ENCODE assay signal across 27 cellular contexts in genomic region chr14:33675415-33676130, GRCh38.
DNase-seq lines count a peak whose midpoint lies in the region; ATAC-seq, FAIRE-seq and TF ChIP-seq lines count a peak whose summit lies in the region.
"Had no signal": no experiment of that assay in that cellular context is flagged by ENCODE, and none has a peak within 500 bp of the region (broad histone marks: within the 10 kb centered on the region; RNA-seq: fewer than 3 reads in every experiment).

No MANE protein-coding gene starts in this region.

- H3K4me2 ChIP-seq in OCI-LY3 (ENCODE audit: low read length) (peak overlapping the region; percentile 75), endothelial cell of umbilical vein (ENCODE audit: insufficient read depth, low read length) (no peak overlapping the region)

- H3K36me3 Mint-ChIP-seq in osteocyte (ENCODE audit: unreplicated experiment) (no peaks in the 10 kb centered on the region), Calu3 (ENCODE audit: insufficient read depth, unreplicated experiment) (no peaks in the 10 kb centered on the region)
- no peaks in the 10 kb centered on the region for H3K36me3 Mint-ChIP-seq in CD4-positive, alpha-beta T cell (ENCODE audit: low read depth)
- H3K36me3 Mint-ChIP-seq: activated CD8-positive, alpha-beta memory T cell treated with anti-CD3 and anti-CD28 coated beads, Interleukin-2, amount 10 ng/mL, durations not matched to agents 7 days and 5 days; CD14-positive monocyte had no signal

- peak overlapping the region; percentile 58 for H3K9ac ChIP-seq in OCI-LY3 (ENCODE audit: low read length)
- no peak overlapping the region for H3K9ac ChIP-seq in endothelial cell of umbilical vein (replicated peaks; ENCODE audit: extremely low read depth, insufficient read depth, low read length)

- POLR2A ChIA-PET in endothelial cell of umbilical vein (lab: Charles Lee), result interaction anchor here (0.7 kb wide), 1 partner anchor 106 kb away, joined by 5 read pairs; no protein-coding TSS in a partner anchor
- POLR2A ChIA-PET in CD4-positive, alpha-beta T cell (lab: Charles Lee), result no interaction called here

- peak overlapping the region; percentile 98 for H2AFZ ChIP-seq in OCI-LY3 (ENCODE audit: low read depth, low read length)
- peak overlapping the region; percentile 85 for H2AFZ ChIP-seq in endothelial cell of umbilical vein (ENCODE audit: low read depth, low read length)

- H3K36me3 ChIP-seq in OCI-LY3 (replicated peaks; ENCODE audit: low read depth, low read length) (no peaks in the 10 kb centered on the region), endothelial cell of umbilical vein (ENCODE audit: control insufficient read depth in 2 of 2, extremely low read depth in 1 of 2, insufficient read depth in 2 of 2, low read length in 2 of 2) (no peaks in the 10 kb centered on the region)
- H3K36me3 ChIP-seq: pancreas, spleen had no signal

- TF ChIP-seq CTCF in OCI-LY3 (IDR thresholded peaks at IDR 0.05; ENCODE audit: low read depth, low read length) (no peak), endothelial cell of umbilical vein (IDR thresholded peaks at IDR 0.05; ENCODE audit: extremely low read depth in 1 of 2, insufficient read depth in 1 of 2, low read depth in 1 of 2, low read length in 2 of 2) (no peak), osteocyte (IDR thresholded peaks at IDR 0.05) (no peak), Calu3 (IDR thresholded peaks at IDR 0.05; ENCODE audit: unreplicated experiment) (no peak)
- TF ChIP-seq CTCF in CD4-positive, alpha-beta T cell (IDR thresholded peaks at IDR 0.05), result no peak

- H3K9me3 Mint-ChIP-seq in osteocyte (ENCODE audit: unreplicated experiment) (no peaks in the 10 kb centered on the region), Calu3 (ENCODE audit: low read depth, unreplicated experiment) (no peaks in the 10 kb centered on the region)
- H3K9me3 Mint-ChIP-seq in CD4-positive, alpha-beta T cell, result no peaks in the 10 kb centered on the region
- H3K9me3 Mint-ChIP-seq: activated naive CD8-positive, alpha-beta T cell treated with anti-CD3 and anti-CD28 coated beads, Interleukin-2, amount 50 U/mL, for 24 hours; dendritic cell treated with granulocyte-macrophage colony-stimulating factor and Interleukin-4, amounts not matched to agents 40 ng/mL and 50 ng/mL, for 4 days; endodermal cell; H9; nephron progenitor cell had no signal

- FAIRE-seq in endothelial cell of umbilical vein (lab: Jason Lieb, UNC), result no peak
- FAIRE-seq: frontal cortex, GM12891, pancreas had no signal

- peak overlapping the region; percentile 69 for H3K4me3 ChIP-seq in OCI-LY3 (ENCODE audit: low read length)
- no peak overlapping the region for H3K4me3 ChIP-seq in endothelial cell of umbilical vein (replicated peaks in 1 of 3; ENCODE audit: insufficient read depth in 1 of 3, low read depth in 1 of 3, low read length in 3 of 3)
- H3K4me3 ChIP-seq: pancreas, spleen had no signal

- H3K4me1 ChIP-seq in OCI-LY3 (ENCODE audit: low read length) (peaks cover 31% of the 10 kb centered on the region), endothelial cell of umbilical vein (ENCODE audit: control insufficient read depth, extremely low read depth, insufficient read depth, low read length) (peaks cover 20% of the 10 kb centered on the region)
- H3K4me1 ChIP-seq: pancreas, spleen, testis had no signal

- no peaks in the 10 kb centered on the region for H3K79me2 ChIP-seq in OCI-LY3 (ENCODE audit: low read length)
- no peaks in the 10 kb centered on the region for H3K79me2 ChIP-seq in endothelial cell of umbilical vein (ENCODE audit: control insufficient read depth, insufficient read depth, low read length)

- DNase-seq in GM03348 (ENCODE audit: low spot score), result peak; percentile 8
- DNase-seq in endothelial cell of umbilical vein (ENCODE audit: low read depth, low spot score), result no peak
- DNase-seq in osteocyte (ENCODE audit: extremely low spot score, unreplicated experiment), result no peak
- no peak for DNase-seq in CD4-positive, alpha-beta T cell
- no peak for DNase-seq in Calu3
- DNase-seq in D341Med (ENCODE audit: low spot score), result no peak
- DNase-seq: activated CD8-positive, alpha-beta memory T cell treated with anti-CD3 and anti-CD28 coated beads, Interleukin-2, amount 10 ng/mL, durations not matched to agents 7 days and 5 days; activated naive CD8-positive, alpha-beta T cell treated with anti-CD3 and anti-CD28 coated beads, Interleukin-2, amount 50 U/mL, for 24 hours; activated T-cell treated with anti-CD3 and anti-CD28 coated beads, Interleukin-2, amount 50 U/mL, for 72 hours; SIG-M5; spleen; stimulated activated CD4-positive, alpha-beta T cell treated with anti-CD3 and anti-CD28 coated beads, Interleukin-2, amount 100 ng/mL, for 24 hours; stimulated activated naive CD8-positive, alpha-beta T cell treated with anti-CD3 and anti-CD28 coated beads, Interleukin-15, Interleukin-2, amounts not matched to agents 100 U/mL and 50 U/mL, for 24 hours had no signal

- no peaks in the 10 kb centered on the region for H3K27me3 ChIP-seq in OCI-LY3 (ENCODE audit: low read depth, low read length)
- no peaks in the 10 kb centered on the region for H3K27me3 ChIP-seq in endothelial cell of umbilical vein (ENCODE audit: control insufficient read depth in 2 of 2, insufficient read depth in 2 of 2, low read length in 2 of 2)
- no peaks in the 10 kb centered on the region for H3K27me3 ChIP-seq in CD4-positive, alpha-beta T cell (ENCODE audit: control insufficient read depth, insufficient read depth, low read length)
- H3K27me3 ChIP-seq: pancreas, spleen, testis had no signal

- H3K27ac ChIP-seq in OCI-LY3 (ENCODE audit: low read length), result no peak overlapping the region
- no peak overlapping the region for H3K27ac ChIP-seq in endothelial cell of umbilical vein (ENCODE audit: insufficient read depth, low read depth, low read length)
- H3K27ac ChIP-seq in CD4-positive, alpha-beta T cell (ENCODE audit: low read depth, low read length), result no peak overlapping the region
- H3K27ac ChIP-seq: HL-60, pancreas, spleen, testis had no signal

- no peak for TF ChIP-seq POLR2A in endothelial cell of umbilical vein (IDR thresholded peaks at IDR 0.05; ENCODE audit: low read depth, low read length)

- dilution Hi-C loops in endothelial cell of umbilical vein (cut with MboI; ENCODE audit: extremely low pct_ligation_motif_present, low sequenced_read_pairs), result no loop called here

- H3K27ac Mint-ChIP-seq in osteocyte (ENCODE audit: unreplicated experiment) (peak overlapping the region; percentile 82), Calu3 (ENCODE audit: unreplicated experiment) (no peak overlapping the region)
- H3K27ac Mint-ChIP-seq in CD4-positive, alpha-beta T cell, result no peak overlapping the region
- H3K27ac Mint-ChIP-seq: activated CD8-positive, alpha-beta memory T cell treated with anti-CD3 and anti-CD28 coated beads, Interleukin-2, amount 10 ng/mL, durations not matched to agents 7 days and 5 days; activated naive CD8-positive, alpha-beta T cell treated with anti-CD3 and anti-CD28 coated beads, Interleukin-2, amount 50 U/mL, for 24 hours; activated T-cell treated with anti-CD3 and anti-CD28 coated beads, Interleukin-2, amount 50 U/mL, for 72 hours; CD14-positive monocyte; dendritic cell treated with granulocyte-macrophage colony-stimulating factor and Interleukin-4, amounts not matched to agents 40 ng/mL and 50 ng/mL, for 4 days; endodermal cell; H9; WTC11 had no signal

- no TSS peak for BruUV-seq in endothelial cell of umbilical vein (replicated peaks; lab: Mats Ljungman, UMichigan)
- no TSS peak for BruUV-seq in Calu3 (replicated peaks; lab: Mats Ljungman, UMichigan)

- ATAC-seq in CD4-positive, alpha-beta T cell (ENCODE audit: poor library complexity), result no peak
- no peak for ATAC-seq in HG03045 (IDR thresholded peaks at IDR 0.05; ENCODE audit: unreplicated experiment)
- ATAC-seq: activated CD8-positive, alpha-beta memory T cell treated with anti-CD3 and anti-CD28 coated beads, Interleukin-2, amount 10 ng/mL, durations not matched to agents 7 days and 5 days; activated naive CD8-positive, alpha-beta T cell treated with anti-CD3 and anti-CD28 coated beads, Interleukin-2, amount 50 U/mL, for 24 hours; activated T-cell treated with anti-CD3 and anti-CD28 coated beads, Interleukin-2, amount 50 U/mL, for 72 hours; stimulated activated naive CD8-positive, alpha-beta T cell treated with anti-CD3 and anti-CD28 coated beads, Interleukin-15, Interleukin-2, amounts not matched to agents 100 U/mL and 50 U/mL, for 24 hours had no signal

- CTCF ChIA-PET in endothelial cell of umbilical vein (lab: Charles Lee), result interaction anchor here (0.7 to 4.1 kb wide), 27 partner anchors 9 to 363 kb away, joined by 3 to 59 read pairs (median 4); no protein-coding TSS in a partner anchor
- CTCF ChIA-PET in CD4-positive, alpha-beta T cell (lab: Charles Lee), result no interaction called here
- CTCF ChIA-PET in Calu3 (lab: Charles Lee), result interaction anchor here (0.7 to 1.4 kb wide), 6 partner anchors 10 to 626 kb away, joined by 3 to 7 read pairs (median 4); no protein-coding TSS in a partner anchor

- no peaks in the 10 kb centered on the region for H3K27me3 Mint-ChIP-seq in osteocyte (ENCODE audit: unreplicated experiment)
- peaks cover 4% of the 10 kb centered on the region for H3K27me3 Mint-ChIP-seq in CD4-positive, alpha-beta T cell
- H3K27me3 Mint-ChIP-seq in Calu3 (ENCODE audit: unreplicated experiment), result peaks cover 21% of the 10 kb centered on the region
- H3K27me3 Mint-ChIP-seq: activated CD8-positive, alpha-beta memory T cell treated with anti-CD3 and anti-CD28 coated beads, Interleukin-2, amount 10 ng/mL, durations not matched to agents 7 days and 5 days; central memory CD8-positive, alpha-beta T cell; dendritic cell treated with granulocyte-macrophage colony-stimulating factor and Interleukin-4, amounts not matched to agents 40 ng/mL and 50 ng/mL, for 4 days had no signal

- H3K9me3 ChIP-seq in OCI-LY3 (ENCODE audit: insufficient read depth, low read length) (no peaks in the 10 kb centered on the region), endothelial cell of umbilical vein (replicated peaks; ENCODE audit: control insufficient read depth, insufficient read depth, low read length) (no peaks in the 10 kb centered on the region)
- H3K9me3 ChIP-seq in CD4-positive, alpha-beta T cell (ENCODE audit: control insufficient read depth, low read length), result no peaks in the 10 kb centered on the region
- H3K9me3 ChIP-seq: pancreas, spleen, testis had no signal

- peak overlapping the region; percentile 50 for H3K4me3 Mint-ChIP-seq in osteocyte (ENCODE audit: unreplicated experiment)
- no peak overlapping the region for H3K4me3 Mint-ChIP-seq in CD4-positive, alpha-beta T cell
- H3K4me3 Mint-ChIP-seq in Calu3 (ENCODE audit: low read depth, unreplicated experiment), result no peak overlapping the region
- H3K4me3 Mint-ChIP-seq: activated CD8-positive, alpha-beta memory T cell treated with anti-CD3 and anti-CD28 coated beads, Interleukin-2, amount 10 ng/mL, durations not matched to agents 7 days and 5 days; activated naive CD8-positive, alpha-beta T cell treated with anti-CD3 and anti-CD28 coated beads, Interleukin-2, amount 50 U/mL, for 24 hours; activated T-cell treated with anti-CD3 and anti-CD28 coated beads, Interleukin-2, amount 50 U/mL, for 72 hours; CD14-positive monocyte; central memory CD8-positive, alpha-beta T cell; dendritic cell treated with granulocyte-macrophage colony-stimulating factor and Interleukin-4, amounts not matched to agents 40 ng/mL and 50 ng/mL, for 4 days; endodermal cell; H9; nephron progenitor cell had no signal

- H3K4me1 Mint-ChIP-seq in osteocyte (ENCODE audit: unreplicated experiment), result peaks cover 46% of the 10 kb centered on the region
- no peaks in the 10 kb centered on the region for H3K4me1 Mint-ChIP-seq in CD4-positive, alpha-beta T cell (ENCODE audit: low read depth)
- no peaks in the 10 kb centered on the region for H3K4me1 Mint-ChIP-seq in Calu3 (ENCODE audit: low read depth, unreplicated experiment)
- H3K4me1 Mint-ChIP-seq: activated CD8-positive, alpha-beta memory T cell treated with anti-CD3 and anti-CD28 coated beads, Interleukin-2, amount 10 ng/mL, durations not matched to agents 7 days and 5 days; activated naive CD8-positive, alpha-beta T cell treated with anti-CD3 and anti-CD28 coated beads, Interleukin-2, amount 50 U/mL, for 24 hours; CD14-positive monocyte; central memory CD8-positive, alpha-beta T cell had no signal

- intact Hi-C loops in endothelial cell of umbilical vein (cut with micrococcal nuclease), result loop anchor here (2.0 kb wide), 1 partner anchor 117 kb away; no protein-coding TSS in a partner anchor
- intact Hi-C loops in CD4-positive, alpha-beta T cell (cut with DNase I, micrococcal nuclease), result no loop called here
- intact Hi-C loops in Calu3 (cut with micrococcal nuclease; ENCODE audit: unreplicated experiment), result loop anchor here (2.0 to 5.0 kb wide), 3 partner anchors 117 to 647 kb away; no protein-coding TSS in a partner anchor

- H4K20me1 ChIP-seq in OCI-LY3 (ENCODE audit: insufficient read depth, low read length), result no peaks in the 10 kb centered on the region
- no peaks in the 10 kb centered on the region for H4K20me1 ChIP-seq in endothelial cell of umbilical vein (replicated peaks; ENCODE audit: control insufficient read depth, extremely low read depth, insufficient read depth, low read length)

- no peaks in the 10 kb centered on the region for H3K9me1 ChIP-seq in endothelial cell of umbilical vein (replicated peaks; ENCODE audit: control insufficient read depth, extremely low read depth, insufficient read depth, low read length)

Comparison
In these comparisons a context has a peak if more than half of its experiments do, and no peak if none do; other contexts are left out.
1. intact Hi-C loops: an anchor here in endothelial cell of umbilical vein (2.0 kb wide) and Calu3 (2.0 to 5.0 kb wide); none called in CD4-positive, alpha-beta T cell.